1 cellular context compared by ENCODE assay signal in the genomic region with DNA sequence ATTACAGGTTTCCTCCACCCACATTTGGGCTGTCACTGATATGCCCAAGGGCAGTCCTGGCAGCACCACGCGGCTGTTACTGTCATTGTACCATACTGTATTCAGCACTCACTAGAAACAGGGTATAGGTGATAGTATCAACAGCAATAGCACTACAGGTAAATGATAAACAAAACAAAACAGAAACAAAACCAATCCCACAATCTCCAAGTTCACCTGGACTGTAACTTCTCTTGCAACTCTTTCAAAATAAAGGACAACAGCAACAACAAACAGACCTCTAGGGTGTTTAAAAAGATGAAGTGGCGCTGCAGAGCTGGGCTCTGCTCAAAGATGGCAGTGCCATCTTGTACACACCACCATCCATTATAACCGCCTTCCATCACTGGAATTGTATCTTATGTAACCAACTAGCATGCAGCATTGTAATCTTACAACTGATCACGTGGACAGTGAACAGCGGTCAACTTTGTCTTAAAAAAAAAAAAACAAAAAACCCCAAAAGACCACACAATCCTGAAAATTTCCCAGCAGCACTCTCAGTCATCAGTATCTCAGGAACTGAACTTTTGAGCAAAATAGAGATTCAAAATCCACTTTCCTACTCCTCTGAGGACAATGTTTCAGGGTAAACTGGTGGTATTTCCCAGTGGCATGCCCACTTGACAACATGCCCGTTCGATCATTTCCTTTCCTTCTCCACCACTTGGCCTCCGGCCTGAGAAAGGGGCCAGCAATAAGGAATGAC.
A peak's percentile ranks its signal among the peaks of the same experiment; 100 is the strongest.
TF ChIP-seq lines count a peak whose summit lies in the region.

No MANE protein-coding gene starts in this region.

TF ChIP-seq in HepG2, 621 proteins besides CTCF, POLR2A, EP300 and RAD21 (continued from another document):
- TF ChIP-seq, protein P1, sequence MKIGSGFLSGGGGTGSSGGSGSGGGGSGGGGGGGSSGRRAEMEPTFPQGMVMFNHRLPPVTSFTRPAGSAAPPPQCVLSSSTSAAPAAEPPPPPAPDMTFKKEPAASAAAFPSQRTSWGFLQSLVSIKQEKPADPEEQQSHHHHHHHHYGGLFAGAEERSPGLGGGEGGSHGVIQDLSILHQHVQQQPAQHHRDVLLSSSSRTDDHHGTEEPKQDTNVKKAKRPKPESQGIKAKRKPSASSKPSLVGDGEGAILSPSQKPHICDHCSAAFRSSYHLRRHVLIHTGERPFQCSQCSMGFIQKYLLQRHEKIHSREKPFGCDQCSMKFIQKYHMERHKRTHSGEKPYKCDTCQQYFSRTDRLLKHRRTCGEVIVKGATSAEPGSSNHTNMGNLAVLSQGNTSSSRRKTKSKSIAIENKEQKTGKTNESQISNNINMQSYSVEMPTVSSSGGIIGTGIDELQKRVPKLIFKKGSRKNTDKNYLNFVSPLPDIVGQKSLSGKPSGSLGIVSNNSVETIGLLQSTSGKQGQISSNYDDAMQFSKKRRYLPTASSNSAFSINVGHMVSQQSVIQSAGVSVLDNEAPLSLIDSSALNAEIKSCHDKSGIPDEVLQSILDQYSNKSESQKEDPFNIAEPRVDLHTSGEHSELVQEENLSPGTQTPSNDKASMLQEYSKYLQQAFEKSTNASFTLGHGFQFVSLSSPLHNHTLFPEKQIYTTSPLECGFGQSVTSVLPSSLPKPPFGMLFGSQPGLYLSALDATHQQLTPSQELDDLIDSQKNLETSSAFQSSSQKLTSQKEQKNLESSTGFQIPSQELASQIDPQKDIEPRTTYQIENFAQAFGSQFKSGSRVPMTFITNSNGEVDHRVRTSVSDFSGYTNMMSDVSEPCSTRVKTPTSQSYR (CRISPR knock-in tag; IDR thresholded peaks at IDR 0.05; ENCODE audit: borderline replicate concordance): peak; percentile 7; the same call in 1 of the 2 replicates
- no peak for TF ChIP-seq FOXK1 (CRISPR knock-in tag; IDR thresholded peaks at IDR 0.05; ENCODE audit: borderline replicate concordance, low read depth)
- TF ChIP-seq ZNF589 (CRISPR knock-in tag; conservative IDR thresholded peaks at IDR 0.05): no peak
- peak; percentile 29; the same call in 1 of the 2 replicates for TF ChIP-seq YEATS4 (CRISPR knock-in tag; IDR thresholded peaks at IDR 0.05; ENCODE audit: borderline replicate concordance)
- TF ChIP-seq, protein P2, sequence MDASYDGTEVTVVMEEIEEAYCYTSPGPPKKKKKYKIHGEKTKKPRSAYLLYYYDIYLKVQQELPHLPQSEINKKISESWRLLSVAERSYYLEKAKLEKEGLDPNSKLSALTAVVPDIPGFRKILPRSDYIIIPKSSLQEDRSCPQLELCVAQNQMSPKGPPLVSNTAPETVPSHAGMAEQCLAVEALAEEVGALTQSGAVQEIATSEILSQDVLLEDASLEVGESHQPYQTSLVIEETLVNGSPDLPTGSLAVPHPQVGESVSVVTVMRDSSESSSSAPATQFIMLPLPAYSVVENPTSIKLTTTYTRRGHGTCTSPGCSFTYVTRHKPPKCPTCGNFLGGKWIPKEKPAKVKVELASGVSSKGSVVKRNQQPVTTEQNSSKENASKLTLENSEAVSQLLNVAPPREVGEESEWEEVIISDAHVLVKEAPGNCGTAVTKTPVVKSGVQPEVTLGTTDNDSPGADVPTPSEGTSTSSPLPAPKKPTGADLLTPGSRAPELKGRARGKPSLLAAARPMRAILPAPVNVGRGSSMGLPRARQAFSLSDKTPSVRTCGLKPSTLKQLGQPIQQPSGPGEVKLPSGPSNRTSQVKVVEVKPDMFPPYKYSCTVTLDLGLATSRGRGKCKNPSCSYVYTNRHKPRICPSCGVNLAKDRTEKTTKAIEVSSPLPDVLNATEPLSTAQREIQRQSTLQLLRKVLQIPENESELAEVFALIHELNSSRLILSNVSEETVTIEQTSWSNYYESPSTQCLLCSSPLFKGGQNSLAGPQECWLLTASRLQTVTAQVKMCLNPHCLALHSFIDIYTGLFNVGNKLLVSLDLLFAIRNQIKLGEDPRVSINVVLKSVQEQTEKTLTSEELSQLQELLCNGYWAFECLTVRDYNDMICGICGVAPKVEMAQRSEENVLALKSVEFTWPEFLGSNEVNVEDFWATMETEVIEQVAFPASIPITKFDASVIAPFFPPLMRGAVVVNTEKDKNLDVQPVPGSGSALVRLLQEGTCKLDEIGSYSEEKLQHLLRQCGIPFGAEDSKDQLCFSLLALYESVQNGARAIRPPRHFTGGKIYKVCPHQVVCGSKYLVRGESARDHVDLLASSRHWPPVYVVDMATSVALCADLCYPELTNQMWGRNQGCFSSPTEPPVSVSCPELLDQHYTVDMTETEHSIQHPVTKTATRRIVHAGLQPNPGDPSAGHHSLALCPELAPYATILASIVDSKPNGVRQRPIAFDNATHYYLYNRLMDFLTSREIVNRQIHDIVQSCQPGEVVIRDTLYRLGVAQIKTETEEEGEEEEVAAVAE (CRISPR knock-in tag; IDR thresholded peaks at IDR 0.05; ENCODE audit: borderline replicate concordance): 0 out of 2 replicates have a peak, but pooled peaks have one; percentile 38
- TF ChIP-seq CCAR2 (optimal IDR thresholded peaks at IDR 0.05; ENCODE audit: low read depth, low read length): no peak
- peak; percentile 94 for TF ChIP-seq RBM22 (optimal IDR thresholded peaks at IDR 0.05; ENCODE audit: low read length)
- TF ChIP-seq ZFP90 (CRISPR knock-in tag; IDR thresholded peaks at IDR 0.05; ENCODE audit: borderline replicate concordance): no peak
- TF ChIP-seq HNF4A (CRISPR knock-in tag; IDR thresholded peaks at IDR 0.05): no peak
- TF ChIP-seq AGO2 (optimal IDR thresholded peaks at IDR 0.05; ENCODE audit: low read depth, low read length): peak; percentile 60
- TF ChIP-seq REPIN1 (CRISPR knock-in tag; IDR thresholded peaks at IDR 0.05; ENCODE audit: borderline replicate concordance, low read depth): no peak
- TF ChIP-seq TBX2 (CRISPR knock-in tag; IDR thresholded peaks at IDR 0.05; ENCODE audit: borderline replicate concordance): 0 out of 2 replicates have a peak, but pooled peaks have one; percentile 31
- TF ChIP-seq, protein P3, sequence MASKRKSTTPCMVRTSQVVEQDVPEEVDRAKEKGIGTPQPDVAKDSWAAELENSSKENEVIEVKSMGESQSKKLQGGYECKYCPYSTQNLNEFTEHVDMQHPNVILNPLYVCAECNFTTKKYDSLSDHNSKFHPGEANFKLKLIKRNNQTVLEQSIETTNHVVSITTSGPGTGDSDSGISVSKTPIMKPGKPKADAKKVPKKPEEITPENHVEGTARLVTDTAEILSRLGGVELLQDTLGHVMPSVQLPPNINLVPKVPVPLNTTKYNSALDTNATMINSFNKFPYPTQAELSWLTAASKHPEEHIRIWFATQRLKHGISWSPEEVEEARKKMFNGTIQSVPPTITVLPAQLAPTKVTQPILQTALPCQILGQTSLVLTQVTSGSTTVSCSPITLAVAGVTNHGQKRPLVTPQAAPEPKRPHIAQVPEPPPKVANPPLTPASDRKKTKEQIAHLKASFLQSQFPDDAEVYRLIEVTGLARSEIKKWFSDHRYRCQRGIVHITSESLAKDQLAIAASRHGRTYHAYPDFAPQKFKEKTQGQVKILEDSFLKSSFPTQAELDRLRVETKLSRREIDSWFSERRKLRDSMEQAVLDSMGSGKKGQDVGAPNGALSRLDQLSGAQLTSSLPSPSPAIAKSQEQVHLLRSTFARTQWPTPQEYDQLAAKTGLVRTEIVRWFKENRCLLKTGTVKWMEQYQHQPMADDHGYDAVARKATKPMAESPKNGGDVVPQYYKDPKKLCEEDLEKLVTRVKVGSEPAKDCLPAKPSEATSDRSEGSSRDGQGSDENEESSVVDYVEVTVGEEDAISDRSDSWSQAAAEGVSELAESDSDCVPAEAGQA (IDR thresholded peaks at IDR 0.05; ENCODE audit: low read depth): no peak
- TF ChIP-seq, protein P3 (CRISPR knock-in tag; IDR thresholded peaks at IDR 0.05; ENCODE audit: borderline replicate concordance): 0 out of 2 replicates have a peak, but pooled peaks have one; percentile 17
- TF ChIP-seq, protein P4, sequence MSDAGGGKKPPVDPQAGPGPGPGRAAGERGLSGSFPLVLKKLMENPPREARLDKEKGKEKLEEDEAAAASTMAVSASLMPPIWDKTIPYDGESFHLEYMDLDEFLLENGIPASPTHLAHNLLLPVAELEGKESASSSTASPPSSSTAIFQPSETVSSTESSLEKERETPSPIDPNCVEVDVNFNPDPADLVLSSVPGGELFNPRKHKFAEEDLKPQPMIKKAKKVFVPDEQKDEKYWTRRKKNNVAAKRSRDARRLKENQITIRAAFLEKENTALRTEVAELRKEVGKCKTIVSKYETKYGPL (CRISPR knock-in tag; IDR thresholded peaks at IDR 0.05): 0 out of 2 replicates have a peak, but pooled peaks have one; percentile 22
- TF ChIP-seq SATB2 (CRISPR knock-in tag; IDR thresholded peaks at IDR 0.05): no peak; the same call in 1 of the 2 replicates
- TF ChIP-seq, protein P5, sequence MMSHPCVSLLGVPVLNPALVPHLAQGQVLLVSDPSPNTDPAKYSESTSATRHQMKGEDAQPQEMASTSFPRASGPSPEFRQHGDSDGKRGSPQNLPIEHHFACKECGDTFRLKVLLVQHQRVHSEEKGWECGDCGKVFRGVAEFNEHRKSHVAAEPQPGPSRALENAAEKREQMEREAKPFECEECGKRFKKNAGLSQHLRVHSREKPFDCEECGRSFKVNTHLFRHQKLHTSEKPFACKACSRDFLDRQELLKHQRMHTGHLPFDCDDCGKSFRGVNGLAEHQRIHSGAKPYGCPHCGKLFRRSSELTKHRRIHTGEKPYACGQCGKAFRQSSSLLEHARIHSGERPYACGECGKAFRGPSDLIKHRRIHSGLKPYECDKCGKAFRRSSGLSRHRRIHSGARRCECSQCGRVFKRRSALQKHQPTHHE (CRISPR knock-in tag; IDR thresholded peaks at IDR 0.05; ENCODE audit: borderline replicate concordance): no peak
- no peak for TF ChIP-seq ZFP36 (IDR thresholded peaks at IDR 0.05; ENCODE audit: borderline replicate concordance, low read depth, low read length, partially characterized antibody)
- TF ChIP-seq, protein P6, sequence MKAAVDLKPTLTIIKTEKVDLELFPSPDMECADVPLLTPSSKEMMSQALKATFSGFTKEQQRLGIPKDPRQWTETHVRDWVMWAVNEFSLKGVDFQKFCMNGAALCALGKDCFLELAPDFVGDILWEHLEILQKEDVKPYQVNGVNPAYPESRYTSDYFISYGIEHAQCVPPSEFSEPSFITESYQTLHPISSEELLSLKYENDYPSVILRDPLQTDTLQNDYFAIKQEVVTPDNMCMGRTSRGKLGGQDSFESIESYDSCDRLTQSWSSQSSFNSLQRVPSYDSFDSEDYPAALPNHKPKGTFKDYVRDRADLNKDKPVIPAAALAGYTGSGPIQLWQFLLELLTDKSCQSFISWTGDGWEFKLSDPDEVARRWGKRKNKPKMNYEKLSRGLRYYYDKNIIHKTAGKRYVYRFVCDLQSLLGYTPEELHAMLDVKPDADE (CRISPR knock-in tag; IDR thresholded peaks at IDR 0.05): no peak
- TF ChIP-seq DPF2 (CRISPR knock-in tag; IDR thresholded peaks at IDR 0.05; ENCODE audit: borderline replicate concordance, low read depth): no peak
- TF ChIP-seq ZNF672 (CRISPR knock-in tag; IDR thresholded peaks at IDR 0.05): no peak
- TF ChIP-seq, protein P7, sequence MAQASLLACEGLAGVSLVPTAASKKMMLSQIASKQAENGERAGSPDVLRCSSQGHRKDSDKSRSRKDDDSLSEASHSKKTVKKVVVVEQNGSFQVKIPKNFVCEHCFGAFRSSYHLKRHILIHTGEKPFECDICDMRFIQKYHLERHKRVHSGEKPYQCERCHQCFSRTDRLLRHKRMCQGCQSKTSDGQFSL (CRISPR knock-in tag; IDR thresholded peaks at IDR 0.05): no peak
- TF ChIP-seq ZMYM4 (CRISPR knock-in tag; IDR thresholded peaks at IDR 0.05): peak; percentile 19; the same call in 1 of the 2 replicates
- no peak for TF ChIP-seq ZC3H4 (CRISPR knock-in tag; IDR thresholded peaks at IDR 0.05; ENCODE audit: borderline replicate concordance)
- 0 out of 2 replicates have a peak, but pooled peaks have one; percentile 13 for TF ChIP-seq ZNF878 (CRISPR knock-in tag; IDR thresholded peaks at IDR 0.05)
